Comparison of ENCODE assay signal across 7 cellular contexts in genomic region chr18:73414069-73414468, GRCh38.
"Had no signal": no experiment of that assay in that cellular context is flagged by ENCODE, and none has a peak within 500 bp of the region (broad histone marks: within the 10 kb centered on the region; RNA-seq: fewer than 3 reads in every experiment).

No MANE protein-coding gene starts in this region.

- ATAC-seq: GM23338, K562 had no signal

- H3K27ac Mint-ChIP-seq: GM23338, H9 had no signal

- H3K9me3 Mint-ChIP-seq: GM23338, H9 had no signal

- H3K4me3 ChIP-seq: GM23338, K562 had no signal

- H3K4me1 Mint-ChIP-seq: GM23338, H9 had no signal

- FAIRE-seq: H1, H54, HTR-8/SVneo, K562 had no signal

- H3K4me3 Mint-ChIP-seq: GM23338, H9 had no signal

- DNase-seq: H9, HCEC 1CT had no signal
